In the genomic region with DNA sequence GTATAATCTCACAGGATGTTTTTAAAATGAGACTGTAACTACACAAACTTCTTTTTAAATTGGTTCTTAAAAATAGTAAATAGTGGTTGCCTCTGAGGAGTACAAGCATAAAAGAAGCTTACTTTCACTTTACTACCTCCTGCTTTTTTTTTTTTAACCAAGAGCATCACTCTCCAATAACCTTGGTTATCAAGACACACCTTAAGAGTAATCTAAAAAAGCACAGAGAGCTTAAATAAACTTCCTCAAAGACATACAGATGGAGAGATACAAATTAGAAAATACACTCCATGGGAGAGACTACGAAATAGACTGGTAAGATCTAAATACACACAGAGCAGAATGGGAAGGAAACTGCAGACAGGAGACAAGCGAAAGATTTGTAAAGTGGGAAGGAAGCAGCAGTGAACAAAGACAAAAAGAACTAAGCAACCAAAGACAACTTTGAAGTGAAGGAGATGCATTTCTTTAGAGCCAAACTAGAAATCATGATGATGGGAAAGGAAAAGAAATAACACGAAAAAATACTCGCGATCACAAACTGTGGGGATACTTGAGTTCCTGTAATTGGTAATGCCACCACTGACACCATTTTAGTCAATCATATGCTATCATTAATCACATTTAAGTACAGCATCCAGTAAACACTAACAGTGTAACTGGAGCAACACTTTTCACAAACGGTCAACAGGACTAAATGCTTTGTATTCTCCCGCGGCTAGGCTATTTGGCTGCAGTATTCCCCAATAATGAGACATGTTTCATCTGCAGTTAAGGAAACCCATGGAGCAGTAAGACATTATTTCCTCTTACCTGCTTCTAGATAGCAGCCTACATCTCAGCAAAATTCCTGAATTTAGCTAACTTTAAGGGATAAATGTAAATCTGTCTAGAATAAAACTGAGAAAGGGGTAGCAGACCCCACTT, we compare ENCODE assay signal across 8 cellular contexts. TPM values are rescaled to one million over a fixed set of nuclear protein-coding genes. Genes with fewer than 3 reads are reported as not detected.
A peak's percentile ranks its signal among the peaks of the same experiment; 100 is the strongest.
DNase-seq lines count a peak whose midpoint lies in the region; ATAC-seq, FAIRE-seq and TF ChIP-seq lines count a peak whose summit lies in the region.

No MANE protein-coding gene starts in this region.

- DNase-seq in A549 (ENCODE audit: low read depth in 1 of 2, low spot score in 1 of 2) (no peak), foreskin keratinocyte (peak; percentile 10 to 25), sciatic nerve (ENCODE audit: low spot score) (no peak), NCI-H1930 (lab: John Stamatoyannopoulos, UW) (no peak), HuH-7 (ENCODE audit: low spot score) (no peak)
- DNase-seq in T-helper 2 cell treated with Interferon-gamma antibody and Interleukin-4, amounts not matched to agents 5 μg/mL and 100 μg/mL, for 36 hours (ENCODE audit: low spot score), result no peak
- DNase-seq in activated CD4-positive, alpha-beta T cell treated with anti-CD3 and anti-CD28 coated beads, Interleukin-2, amount 50 U/mL, for 1 hour, result no peak

- WGBS in A549 (ENCODE audit: missing lambda C conversion rate), result 13% methylated on average over 8 of the region's 8 CpGs

- peaks cover 21% of the 10 kb centered on the region for H3K36me3 Mint-ChIP-seq in T-helper 2 cell treated with Interferon-gamma antibody and Interleukin-4, amounts not matched to agents 5 μg/mL and 100 μg/mL, for 36 hours (ENCODE audit: low read depth)

- H3K4me3 Mint-ChIP-seq in T-helper 2 cell treated with Interferon-gamma antibody and Interleukin-4, amounts not matched to agents 5 μg/mL and 100 μg/mL, for 36 hours, result peak overlapping the region; percentile 90

- peak overlapping the region; percentile 90 for H3K4me2 ChIP-seq in A549

- no peak for TF ChIP-seq RAD21 in A549 (conservative IDR thresholded peaks at IDR 0.05 in 1 of 2, IDR thresholded peaks at IDR 0.05 in 1 of 2)

- no peak for TF ChIP-seq EP300 in A549 (IDR thresholded peaks at IDR 0.05)

- no peaks in the 10 kb centered on the region for H3K9me3 ChIP-seq in A549

- TF ChIP-seq POLR2A in A549 (IDR thresholded peaks at IDR 0.05; ENCODE audit: low read length), result no peak

- FAIRE-seq in A549 (lab: Jason Lieb, UNC), result no peak

- peak; percentile 41 to 56; a peak in 4 of 6 replicates for ATAC-seq in A549
- peak; percentile 35 for ATAC-seq in GM19395 (IDR thresholded peaks at IDR 0.05; ENCODE audit: unreplicated experiment)
- ATAC-seq in foreskin keratinocyte, result peak; percentile 22
- ATAC-seq in sciatic nerve, result peak; percentile 50

- peak overlapping the region; percentile 92 for H3K27ac Mint-ChIP-seq in T-helper 2 cell treated with Interferon-gamma antibody and Interleukin-4, amounts not matched to agents 5 μg/mL and 100 μg/mL, for 36 hours

- no peaks in the 10 kb centered on the region for H3K27me3 Mint-ChIP-seq in T-helper 2 cell treated with Interferon-gamma antibody and Interleukin-4, amounts not matched to agents 5 μg/mL and 100 μg/mL, for 36 hours (ENCODE audit: low read depth)

- TF ChIP-seq CTCF in A549 (IDR thresholded peaks at IDR 0.05) (no peak), foreskin keratinocyte (conservative IDR thresholded peaks at IDR 0.05) (no peak)

- peaks cover 64% of the 10 kb centered on the region for H3K4me1 Mint-ChIP-seq in T-helper 2 cell treated with Interferon-gamma antibody and Interleukin-4, amounts not matched to agents 5 μg/mL and 100 μg/mL, for 36 hours (ENCODE audit: low read depth)

- peaks cover under 1% of the 10 kb centered on the region for H3K9me3 Mint-ChIP-seq in T-helper 2 cell treated with Interferon-gamma antibody and Interleukin-4, amounts not matched to agents 5 μg/mL and 100 μg/mL, for 36 hours

- H3K4me1 ChIP-seq in A549, result peaks cover 75% of the 10 kb centered on the region
- H3K4me1 ChIP-seq in foreskin keratinocyte, result peaks cover 38% of the 10 kb centered on the region

- POLR2A ChIA-PET in A549 (lab: Yijun Ruan, JAX), result interaction anchor here (0.7 kb wide), 1 partner anchor 1583 kb away, joined by 4 read pairs; no protein-coding TSS in a partner anchor

- intact Hi-C loops in sciatic nerve (cut with DNase I), result no loop called here

- CTCF ChIA-PET in A549 (lab: Yijun Ruan, JAX), result interaction anchor here (0.5 to 1.3 kb wide), 3 partner anchors 14 to 82 kb away, joined by 3 to 4 read pairs (median 4); no protein-coding TSS in a partner anchor

- H3K4me3 ChIP-seq in A549, result peak overlapping the region; percentile 32

- H3K27ac ChIP-seq in A549 (peak overlapping the region; percentile 1 to 62; a peak in 4 of 6 replicates), foreskin keratinocyte (peak overlapping the region; percentile 24)

- no peaks in the 10 kb centered on the region for H3K27me3 ChIP-seq in foreskin keratinocyte

TF ChIP-seq in A549, 52 proteins besides CTCF, POLR2A, EP300 and RAD21:
- TF ChIP-seq, protein P1, sequence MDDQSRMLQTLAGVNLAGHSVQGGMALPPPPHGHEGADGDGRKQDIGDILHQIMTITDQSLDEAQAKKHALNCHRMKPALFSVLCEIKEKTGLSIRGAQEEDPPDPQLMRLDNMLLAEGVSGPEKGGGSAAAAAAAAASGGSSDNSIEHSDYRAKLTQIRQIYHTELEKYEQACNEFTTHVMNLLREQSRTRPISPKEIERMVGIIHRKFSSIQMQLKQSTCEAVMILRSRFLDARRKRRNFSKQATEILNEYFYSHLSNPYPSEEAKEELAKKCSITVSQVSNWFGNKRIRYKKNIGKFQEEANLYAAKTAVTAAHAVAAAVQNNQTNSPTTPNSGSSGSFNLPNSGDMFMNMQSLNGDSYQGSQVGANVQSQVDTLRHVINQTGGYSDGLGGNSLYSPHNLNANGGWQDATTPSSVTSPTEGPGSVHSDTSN (IDR thresholded peaks at IDR 0.05), result no peak
- TF ChIP-seq ZNF302 (CRISPR knock-in tag; IDR thresholded peaks at IDR 0.05) (no peak), HOXB5 (CRISPR knock-in tag; IDR thresholded peaks at IDR 0.05) (no peak), ZC3H11A (IDR thresholded peaks at IDR 0.05) (no peak), HOXA7 (CRISPR knock-in tag; IDR thresholded peaks at IDR 0.05) (no peak), JUN (IDR thresholded peaks at IDR 0.05) (no peak), EHF (CRISPR knock-in tag; IDR thresholded peaks at IDR 0.05) (no peak), MYC (IDR thresholded peaks at IDR 0.05; ENCODE audit: borderline replicate concordance, low read length) (no peak), BCL3 (IDR thresholded peaks at IDR 0.05) (no peak), GATA3 (IDR thresholded peaks at IDR 0.05; ENCODE audit: borderline replicate concordance) (no peak), RNF2 (IDR thresholded peaks at IDR 0.05; ENCODE audit: borderline replicate concordance, low read depth) (no peak), RCOR1 (IDR thresholded peaks at IDR 0.05; ENCODE audit: low read depth, low read length) (no peak), HOXB13 (CRISPR knock-in tag; IDR thresholded peaks at IDR 0.05; ENCODE audit: low read depth) (no peak; the same call in 1 of the 2 replicates), RARB (CRISPR knock-in tag; IDR thresholded peaks at IDR 0.05) (no peak)

RNA-seq across cellular contexts. Expression of gene SINHCAF, which starts 8.2 kb away (rescaled TPM):
- polyA plus RNA-seq in A549 (2011; rRNA removed) (81.8 and 106 TPM in 2 replicates), A549 (2017; fragmentation: RNase III; extraction: RNeasy Plus Mini Kit Qiagen cat#74134 plus additional on column Dnase treatment) (38.5 to 39.4 TPM (median 38.8 TPM) in 3 replicates), foreskin keratinocyte (28.9 and 35.1 TPM in 2 replicates)
- 17.5 and 19.7 TPM in 2 replicates for polyA plus RNA-seq in A549 (2012; cell fraction: cytosol; rRNA removed)
- polyA plus RNA-seq in A549 (2012; cell fraction: nucleus; rRNA removed), result 8.7 and 14.1 TPM in 2 replicates
- 26.9 and 34.8 TPM in 2 replicates for polyA minus RNA-seq in A549 (2011; rRNA and poly(A)+ RNA removed)
- total RNA-seq in foreskin keratinocyte (62.1 and 66.6 TPM in 2 replicates), sciatic nerve (12.4 TPM)

Comparison
In these comparisons a context has a peak if more than half of its experiments do, and no peak if none do; other contexts are left out.
1. DNase-seq: peak in foreskin keratinocyte (2 of 2); none in A549 (0 of 2), T-helper 2 cell treated with Interferon-gamma antibody and Interleukin-4, amounts not matched to agents 5 μg/mL and 100 μg/mL, for 36 hours (single experiment), sciatic nerve (single experiment), NCI-H1930 (0 of 2), activated CD4-positive, alpha-beta T cell treated with anti-CD3 and anti-CD28 coated beads, Interleukin-2, amount 50 U/mL, for 1 hour (single experiment) and HuH-7 (single experiment).
2. Peak in every context shown above with its lines, with median percentiles within 50 percentile points of each other: ATAC-seq.